Comparison of ENCODE assay signal across 1 cellular context in the genomic region with DNA sequence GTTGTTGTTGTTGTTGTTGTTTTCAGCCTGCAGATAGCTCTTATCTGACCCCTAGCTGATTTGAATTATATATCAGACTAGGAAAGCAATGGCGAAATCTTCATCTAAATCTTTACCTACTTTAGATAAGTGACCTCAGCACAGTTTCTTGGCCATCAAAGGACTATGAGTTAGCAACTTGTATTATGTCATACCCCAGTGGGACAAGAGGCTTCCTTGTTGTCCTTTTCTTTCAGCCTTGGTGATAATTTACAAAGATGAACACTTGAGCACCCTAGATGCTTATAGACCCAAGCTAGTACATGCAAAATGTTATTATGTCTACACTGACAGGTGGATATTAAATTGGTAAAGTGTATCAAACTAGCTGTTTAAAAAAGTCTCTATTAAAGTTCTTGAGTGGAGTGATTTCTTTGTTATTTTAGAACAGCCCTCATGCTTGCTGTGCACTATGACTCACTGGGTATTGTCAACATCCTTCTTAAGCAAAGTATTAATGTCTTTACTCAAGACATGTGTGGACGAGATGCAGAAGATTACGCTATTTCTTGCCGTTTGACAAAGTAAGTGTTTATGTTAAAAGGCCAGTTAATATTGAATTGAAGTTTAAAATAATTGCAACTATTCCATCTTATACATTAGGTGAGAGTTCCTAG.
TF ChIP-seq lines count a peak whose summit lies in the region.

No MANE protein-coding gene starts in this region.

TF ChIP-seq in HepG2, 621 proteins besides CTCF, POLR2A, EP300 and RAD21:
- 0 out of 2 replicates have a peak, but pooled peaks have one; percentile 31 for TF ChIP-seq GATAD2A (CRISPR knock-in tag; IDR thresholded peaks at IDR 0.05)
